In genomic region chr17:45135192-45135977, GRCh38 we compare ENCODE assay signal across 8 cellular contexts. TPM values are rescaled to one million over a fixed set of nuclear protein-coding genes. Genes with fewer than 3 reads are reported as not detected.
DNase-seq lines count a peak whose midpoint lies in the region; ATAC-seq and TF ChIP-seq lines count a peak whose summit lies in the region.

TSS of gene ACBD4 (plus strand) at chr17:45135687. CDS start at chr17:45136145, 458 bp downstream.

- peaks cover 6% of the 10 kb centered on the region; the same call in 2 of the 3 replicates for H3K4me1 Mint-ChIP-seq in GM23338
- H3K4me1 Mint-ChIP-seq in activated T-helper 2 cell treated with anti-CD3 and anti-CD28 coated beads, Interferon-gamma antibody, Interleukin-2, Interleukin-4, amounts not matched to agents 10 μg/mL and 5 μg/mL and 100 μg/mL, durations not matched to agents 14 hours and 24 hours and 36 hours (ENCODE audit: low read depth), result peaks cover 13% of the 10 kb centered on the region
- peaks cover 12 to 20% of the 10 kb centered on the region in 2 donors for H3K4me1 Mint-ChIP-seq in natural killer cell

- no peaks in the 10 kb centered on the region for H3K9me3 Mint-ChIP-seq in GM23338
- H3K9me3 Mint-ChIP-seq in activated T-helper 2 cell treated with anti-CD3 and anti-CD28 coated beads, Interferon-gamma antibody, Interleukin-2, Interleukin-4, amounts not matched to agents 10 μg/mL and 5 μg/mL and 100 μg/mL, durations not matched to agents 14 hours and 24 hours and 36 hours, result no peaks in the 10 kb centered on the region
- H3K9me3 Mint-ChIP-seq in natural killer cell, result no peaks in the 10 kb centered on the region

- H4K20me1 ChIP-seq in GM23338 (replicated peaks; ENCODE audit: insufficient read depth), result no peaks in the 10 kb centered on the region; the same call in 1 of the 2 replicates

- peak within 1 kb of the TSS; percentile 4; the same call in 1 of the 2 replicates for H2AFZ ChIP-seq in GM23338

- ATAC-seq in GM23338 (peak; percentile 66), natural killer cell (peak; percentile 86 to 96 (median 88))

- H3K4me2 ChIP-seq in GM23338, result peak within 1 kb of the TSS; percentile 67

- no peaks in the 10 kb centered on the region for H3K79me2 ChIP-seq in GM23338 (replicated peaks; ENCODE audit: insufficient read depth)

- no peaks in the 10 kb centered on the region for H3K9me2 ChIP-seq in GM23338 (ENCODE audit: insufficient read depth)

- H3K4me3 ChIP-seq in GM23338, result peak within 1 kb of the TSS; percentile 50
- peak within 1 kb of the TSS; percentile 72 for H3K4me3 ChIP-seq in fibroblast of mammary gland (ENCODE audit: control insufficient read depth, low read depth, low read length)

- no peaks in the 10 kb centered on the region for H3K27me3 ChIP-seq in GM23338 (ENCODE audit: insufficient read depth)

- DNase-seq in ELF-1 (ENCODE audit: low read depth, low spot score) (peak; percentile 99), GM23338 (ENCODE audit: low spot score) (peak; percentile 99), RWPE1 (ENCODE audit: low spot score) (peak; percentile 98), fibroblast of mammary gland (ENCODE audit: low read depth) (peak; percentile 98), natural killer cell (peak; percentile 98)
- DNase-seq in activated T-helper 2 cell treated with anti-CD3 and anti-CD28 coated beads, Interferon-gamma antibody, Interleukin-2, Interleukin-4, amounts not matched to agents 10 μg/mL and 5 μg/mL and 100 μg/mL, durations not matched to agents 14 hours and 24 hours and 36 hours (ENCODE audit: low spot score), result peak; percentile 94
- peak; percentile 94 for DNase-seq in stimulated activated naive CD4-positive, alpha-beta T cell treated with Interleukin-2 at 50 U/mL for 16 hours (lab: John Stamatoyannopoulos, UW)

- H3K27me3 Mint-ChIP-seq in GM23338 (ENCODE audit: insufficient read depth, low read depth, poor library complexity), result peaks cover 17% of the 10 kb centered on the region
- peaks cover 6% of the 10 kb centered on the region for H3K27me3 Mint-ChIP-seq in activated T-helper 2 cell treated with anti-CD3 and anti-CD28 coated beads, Interferon-gamma antibody, Interleukin-2, Interleukin-4, amounts not matched to agents 10 μg/mL and 5 μg/mL and 100 μg/mL, durations not matched to agents 14 hours and 24 hours and 36 hours (ENCODE audit: low read depth)
- peaks cover 0 to 3% of the 10 kb centered on the region in 2 donors for H3K27me3 Mint-ChIP-seq in natural killer cell (ENCODE audit: low read depth in 2 of 2)

- intact Hi-C loops in activated T-helper 2 cell treated with anti-CD3 and anti-CD28 coated beads, Interferon-gamma antibody, Interleukin-2, Interleukin-4, amounts not matched to agents 10 μg/mL and 5 μg/mL and 100 μg/mL, durations not matched to agents 14 hours and 24 hours and 36 hours (cut with micrococcal nuclease), result loop anchor here (1.0 kb wide), 3 partner anchors 13 to 113 kb away; partner anchors contain the start of gene HEXIM1
- intact Hi-C loops in natural killer cell (cut with micrococcal nuclease), result loop anchor here (1.0 to 2.0 kb wide), 5 partner anchors 13 to 250 kb away; partner anchors contain the start of genes HEXIM1 and HEXIM2

- POLR2A ChIA-PET in RWPE1 (lab: Yijun Ruan, JAX; ENCODE audit: low non-redundant PET), result interaction anchor here (0.6 to 1.7 kb wide), 7 partner anchors 8 to 222 kb away, joined by 3 to 15 read pairs (median 4); partner anchors contain the start of gene HEXIM1

- CTCF ChIA-PET in RWPE1 (lab: Yijun Ruan, JAX), result interaction anchor here (0.6 to 2.8 kb wide), 46 partner anchors 8 to 731 kb away, joined by 3 to 65 read pairs (median 4); partner anchors contain the start of genes DCAKD, HEXIM1 and HEXIM2

- peaks cover 5% of the 10 kb centered on the region; the same call in 1 of the 3 replicates for H3K36me3 Mint-ChIP-seq in GM23338 (ENCODE audit: low read depth)
- peaks cover 3% of the 10 kb centered on the region for H3K36me3 Mint-ChIP-seq in activated T-helper 2 cell treated with anti-CD3 and anti-CD28 coated beads, Interferon-gamma antibody, Interleukin-2, Interleukin-4, amounts not matched to agents 10 μg/mL and 5 μg/mL and 100 μg/mL, durations not matched to agents 14 hours and 24 hours and 36 hours (ENCODE audit: low read depth)
- H3K36me3 Mint-ChIP-seq in natural killer cell, result no peaks in the 10 kb centered on the region

- peaks cover 3% of the 10 kb centered on the region; the same call in 1 of the 2 replicates for H3K4me1 ChIP-seq in GM23338 (ENCODE audit: insufficient read depth)

- peak; percentile 100 for TF ChIP-seq CTCF in GM23338 (conservative IDR thresholded peaks at IDR 0.05; ENCODE audit: low read depth in 2 of 2)
- TF ChIP-seq CTCF in LNCAP (IDR thresholded peaks at IDR 0.05), result peak; percentile 100
- TF ChIP-seq CTCF in RWPE1 (conservative IDR thresholded peaks at IDR 0.05; ENCODE audit: low read depth), result peak; percentile 99
- TF ChIP-seq CTCF in fibroblast of mammary gland (conservative IDR thresholded peaks at IDR 0.05; ENCODE audit: control insufficient read depth, insufficient read depth, low read depth, low read length), result peak; percentile 100
- peak; percentile 100 for TF ChIP-seq CTCF in natural killer cell (IDR thresholded peaks at IDR 0.05)

- H3F3A ChIP-seq in GM23338 (replicated peaks; ENCODE audit: low read depth), result peaks cover 6% of the 10 kb centered on the region; the same call in 1 of the 2 replicates

- H3K4me3 Mint-ChIP-seq in GM23338, result peak within 1 kb of the TSS; percentile 73
- H3K4me3 Mint-ChIP-seq in activated T-helper 2 cell treated with anti-CD3 and anti-CD28 coated beads, Interferon-gamma antibody, Interleukin-2, Interleukin-4, amounts not matched to agents 10 μg/mL and 5 μg/mL and 100 μg/mL, durations not matched to agents 14 hours and 24 hours and 36 hours (ENCODE audit: low read depth), result peak within 1 kb of the TSS; percentile 85
- H3K4me3 Mint-ChIP-seq in natural killer cell, result peak within 1 kb of the TSS; percentile 90

- 0 out of 2 replicates have a peak within 1 kb of the TSS, but pooled peaks have one; percentile 27 for H3K27ac Mint-ChIP-seq in GM23338
- H3K27ac Mint-ChIP-seq in activated T-helper 2 cell treated with anti-CD3 and anti-CD28 coated beads, Interferon-gamma antibody, Interleukin-2, Interleukin-4, amounts not matched to agents 10 μg/mL and 5 μg/mL and 100 μg/mL, durations not matched to agents 14 hours and 24 hours and 36 hours, result peak within 1 kb of the TSS; percentile 58
- peak within 1 kb of the TSS; percentile 77 to 90 for H3K27ac Mint-ChIP-seq in natural killer cell

- no peak within 1 kb of the TSS for H3K27ac ChIP-seq in GM23338 (ENCODE audit: low read depth)
- H3K27ac ChIP-seq in RWPE1, result peak within 1 kb of the TSS; percentile 59

- no peaks in the 10 kb centered on the region for H3K36me3 ChIP-seq in GM23338 (ENCODE audit: insufficient read depth)

TF ChIP-seq in GM23338, 12 proteins besides CTCF, POLR2A, EP300 and RAD21 (continues in another document):
- peak; percentile 73 for TF ChIP-seq CREB1 (CRISPR knock-in tag; IDR thresholded peaks at IDR 0.05; ENCODE audit: low read depth)

RNA-seq across cellular contexts. Expression of gene ACBD4, which starts in this region (rescaled TPM):
- 5.1 and 6.7 TPM in 2 replicates for total RNA-seq in GM23338 (2014; rRNA removed; shearing (Covaris generic))
- polyA plus RNA-seq in GM23338 (2016; fragmentation: Nextera tagmentation; extraction: Ambion mirVana), result 4.5 and 5.1 TPM in 2 replicates
- total RNA-seq in activated T-helper 2 cell treated with anti-CD3 and anti-CD28 coated beads, Interferon-gamma antibody, Interleukin-2, Interleukin-4, amounts not matched to agents 10 μg/mL and 5 μg/mL and 100 μg/mL, durations not matched to agents 14 hours and 24 hours and 36 hours, result 12.8 and 15.9 TPM in 2 replicates
- total RNA-seq in natural killer cell, result 10 to 100 TPM; 12.0 to 15.9 (median 14.2) TPM

Comparison
In these comparisons a context has a peak if more than half of its experiments do, and no peak if none do; other contexts are left out.
1. H3K27ac Mint-ChIP-seq: peak in every context shown above with its lines; median percentile 84 in natural killer cell; 58 in activated T-helper 2 cell treated with anti-CD3 and anti-CD28 coated beads, Interferon-gamma antibody, Interleukin-2, Interleukin-4, amounts not matched to agents 10 μg/mL and 5 μg/mL and 100 μg/mL, durations not matched to agents 14 hours and 24 hours and 36 hours; 27 in GM23338.